In genomic region chr14:40139657-40140056, GRCh38 we compare ENCODE assay signal across 9 cellular contexts.
"Had no signal": no experiment of that assay in that cellular context is flagged by ENCODE, and none has a peak within 500 bp of the region (broad histone marks: within the 10 kb centered on the region; RNA-seq: fewer than 3 reads in every experiment).

No MANE protein-coding gene starts in this region.

- DNase-seq: GM23248, GOT3, H7, H9, HCEC 1CT, HFFc6 had no signal

- H3K4me3 ChIP-seq: GM23248, GM23338, HAP-1 had no signal

- H3K27ac ChIP-seq: GM23248 had no signal

- H3K36me3 ChIP-seq: HAP-1 had no signal

- H3K4me1 ChIP-seq: HAP-1 had no signal

- H3K4me2 ChIP-seq: GM23338 had no signal

- ATAC-seq: GM23338, HCT116 had no signal

- H3K9me3 ChIP-seq: HAP-1 had no signal

- H3K9ac ChIP-seq: GM23248 had no signal

- H2AFZ ChIP-seq: GM23248, GM23338 had no signal
